In the genomic region with DNA sequence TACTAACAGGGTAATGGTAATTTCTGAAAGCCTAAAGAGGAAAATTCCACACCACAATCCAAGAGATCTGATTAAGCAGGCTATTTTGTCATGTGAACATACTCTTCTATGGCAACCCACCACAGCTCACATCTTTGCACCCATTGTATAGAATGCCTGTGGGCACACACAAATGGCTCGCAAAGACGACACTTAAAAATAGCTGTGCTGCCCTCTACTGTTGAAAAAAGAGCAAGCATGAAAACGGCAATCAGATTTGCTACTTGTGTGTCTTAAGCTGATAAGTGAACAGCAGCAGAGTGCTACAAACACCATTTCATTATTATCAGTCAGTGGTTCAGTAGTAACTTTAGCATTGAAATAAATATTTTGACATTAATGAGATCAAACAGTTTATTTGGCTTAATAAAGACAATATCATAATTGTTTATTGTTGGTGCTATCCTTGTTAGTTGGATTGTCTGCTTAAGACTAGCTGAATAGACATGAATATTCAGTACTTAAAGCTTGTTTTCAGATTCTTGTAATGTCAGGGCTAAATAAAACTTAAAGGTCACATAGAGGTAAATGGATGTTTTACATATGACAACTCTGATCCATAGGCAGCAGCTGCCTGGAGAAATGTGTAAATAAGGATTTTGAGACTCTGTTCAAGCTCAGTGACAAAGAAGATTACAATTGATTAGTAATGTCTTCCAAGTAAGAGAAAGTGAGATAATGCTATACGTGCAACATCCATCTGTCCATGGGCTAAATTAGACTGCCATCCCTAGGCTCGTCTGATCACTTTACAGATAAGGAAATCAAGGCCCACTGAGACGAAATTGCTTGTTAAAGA, we compare ENCODE assay signal across 8 cellular contexts.
DNase-seq lines count a peak whose midpoint lies in the region; ATAC-seq and TF ChIP-seq lines count a peak whose summit lies in the region.

No MANE protein-coding gene starts in this region.

- peaks cover 13% of the 10 kb centered on the region for H3K4me1 Mint-ChIP-seq in glutamatergic neuron (ENCODE audit: low read depth, unreplicated experiment)
- no peaks in the 10 kb centered on the region for H3K4me1 Mint-ChIP-seq in stimulated activated naive CD8-positive, alpha-beta T cell treated with anti-CD3 and anti-CD28 coated beads, Interleukin-15, amount 100 ng/mL, for 72 hours

- TF ChIP-seq CTCF in glutamatergic neuron (IDR thresholded peaks at IDR 0.05; ENCODE audit: partially characterized antibody, unreplicated experiment) = peak; percentile 70

- DNase-seq in stimulated activated CD4-positive, alpha-beta T cell treated with anti-CD3 and anti-CD28 coated beads, Interleukin-12 subunit alpha, Interleukin-12 subunit beta, amount 100 ng/mL, for 48 hours (ENCODE audit: low read depth in 2 of 3, low spot score in 1 of 3) = peak in 2 of 3 donors; percentile 2 to 40
- no peak for DNase-seq in stimulated activated CD4-positive, alpha-beta T cell treated with anti-CD3 and anti-CD28 coated beads, Interleukin-4, amount 100 ng/mL, for 24 hours
- peak; percentile 0 for DNase-seq in LHCN-M2 (ENCODE audit: low read depth)
- DNase-seq in SK-N-MC (ENCODE audit: low read depth, low spot score) = peak; percentile 40
- DNase-seq in glutamatergic neuron = no peak
- peak; percentile 21 to 26 for DNase-seq in stimulated activated naive CD8-positive, alpha-beta T cell treated with anti-CD3 and anti-CD28 coated beads, Interleukin-15, amount 100 ng/mL, for 72 hours
- DNase-seq in occipital lobe (lab: John Stamatoyannopoulos, UW) = no peak

- H3K9me3 Mint-ChIP-seq in glutamatergic neuron (ENCODE audit: unreplicated experiment) = peaks cover 7% of the 10 kb centered on the region
- no peaks in the 10 kb centered on the region for H3K9me3 Mint-ChIP-seq in stimulated activated naive CD8-positive, alpha-beta T cell treated with anti-CD3 and anti-CD28 coated beads, Interleukin-15, amount 100 ng/mL, for 72 hours

- peak; percentile 79 for ATAC-seq in GM21825 (IDR thresholded peaks at IDR 0.05; ENCODE audit: unreplicated experiment)
- ATAC-seq in stimulated activated naive CD8-positive, alpha-beta T cell treated with anti-CD3 and anti-CD28 coated beads, Interleukin-15, amount 100 ng/mL, for 72 hours = peak; percentile 56

- H3K9me3 ChIP-seq in SK-N-MC (ENCODE audit: low read depth, low read length) = no peaks in the 10 kb centered on the region

- peaks cover 14% of the 10 kb centered on the region for H3K36me3 Mint-ChIP-seq in glutamatergic neuron (ENCODE audit: unreplicated experiment)

- peaks cover 3% of the 10 kb centered on the region for H3K27me3 Mint-ChIP-seq in glutamatergic neuron (ENCODE audit: unreplicated experiment)
- H3K27me3 Mint-ChIP-seq in stimulated activated naive CD8-positive, alpha-beta T cell treated with anti-CD3 and anti-CD28 coated beads, Interleukin-15, amount 100 ng/mL, for 72 hours = no peaks in the 10 kb centered on the region

- no peak overlapping the region for H3K9ac ChIP-seq in SK-N-MC (ENCODE audit: insufficient read length)

- no peak overlapping the region for H3K27ac ChIP-seq in SK-N-MC

- H3K27ac Mint-ChIP-seq in glutamatergic neuron (ENCODE audit: unreplicated experiment) = no peak overlapping the region
- no peak overlapping the region for H3K27ac Mint-ChIP-seq in stimulated activated naive CD8-positive, alpha-beta T cell treated with anti-CD3 and anti-CD28 coated beads, Interleukin-15, amount 100 ng/mL, for 72 hours

- no peak overlapping the region for H3K4me3 ChIP-seq in SK-N-MC

- no peaks in the 10 kb centered on the region for H3K36me3 ChIP-seq in SK-N-MC (ENCODE audit: insufficient read depth, low read length)

- H3K4me3 Mint-ChIP-seq in glutamatergic neuron (ENCODE audit: unreplicated experiment) = no peak overlapping the region
- no peak overlapping the region for H3K4me3 Mint-ChIP-seq in stimulated activated naive CD8-positive, alpha-beta T cell treated with anti-CD3 and anti-CD28 coated beads, Interleukin-15, amount 100 ng/mL, for 72 hours

Comparison
In these comparisons a context has a peak if more than half of its experiments do, and no peak if none do; other contexts are left out.
1. DNase-seq: peak in stimulated activated CD4-positive, alpha-beta T cell treated with anti-CD3 and anti-CD28 coated beads, Interleukin-12 subunit alpha, Interleukin-12 subunit beta, amount 100 ng/mL, for 48 hours (2 of 3), LHCN-M2 (single experiment), SK-N-MC (single experiment) and stimulated activated naive CD8-positive, alpha-beta T cell treated with anti-CD3 and anti-CD28 coated beads, Interleukin-15, amount 100 ng/mL, for 72 hours (2 of 2); none in stimulated activated CD4-positive, alpha-beta T cell treated with anti-CD3 and anti-CD28 coated beads, Interleukin-4, amount 100 ng/mL, for 24 hours (single experiment), glutamatergic neuron (single experiment) and occipital lobe (single experiment).